In genomic region chr7:131606346-131607290, GRCh38 we compare ENCODE assay signal across 1 cellular context.
TF ChIP-seq lines count a peak whose summit lies in the region.

No MANE protein-coding gene starts in this region.

TF ChIP-seq in GM23338, 12 proteins besides CTCF, POLR2A, EP300 and RAD21 (continued from another document):
- TF ChIP-seq ZNF462 (CRISPR knock-in tag; IDR thresholded peaks at IDR 0.05) (no peak), JUNB (IDR thresholded peaks at IDR 0.05; ENCODE audit: unreplicated experiment) (no peak)
